ENCODE assay signal across 13 cellular contexts in genomic region chr6:141321486-141322347, GRCh38.
A peak's percentile ranks its signal among the peaks of the same experiment; 100 is the strongest.
DNase-seq lines count a peak whose midpoint lies in the region; ATAC-seq and TF ChIP-seq lines count a peak whose summit lies in the region.
"Had no signal": no experiment of that assay in that cellular context is flagged by ENCODE, and none has a peak within 500 bp of the region (broad histone marks: within the 10 kb centered on the region; RNA-seq: fewer than 3 reads in every experiment).

No MANE protein-coding gene starts in this region.

- no peaks in the 10 kb centered on the region for H3K9me3 ChIP-seq in left ventricle myocardium inferior (replicated peaks)
- no peaks in the 10 kb centered on the region for H3K9me3 ChIP-seq in esophagus squamous epithelium
- H3K9me3 ChIP-seq: Peyer's patch, sigmoid colon had no signal

- intact Hi-C loops in Right ventricle myocardium superior (cut with DNase I) = no loop called here
- intact Hi-C loops in left ventricle myocardium inferior (cut with micrococcal nuclease) = no loop called here
- intact Hi-C loops in esophagus squamous epithelium (cut with DNase I) = no loop called here

- CTCF ChIA-PET in WTC11 (lab: Charles Lee) = no interaction called here
- CTCF ChIA-PET in activated CD4-positive, alpha-beta memory T cell treated with anti-CD3 and anti-CD28 coated beads, Interleukin-2, amount 10 ng/mL, durations not matched to agents 7 days and 5 days (lab: Charles Lee) = no interaction called here

- WGBS in esophagus squamous epithelium, 2 donors = 64 to 75% methylated on average over 5 of the region's 5 CpGs

- H3K36me3 ChIP-seq in left ventricle myocardium inferior (no peaks in the 10 kb centered on the region), esophagus squamous epithelium (no peaks in the 10 kb centered on the region)
- H3K36me3 ChIP-seq: Peyer's patch, sigmoid colon had no signal

- H3K27me3 Mint-ChIP-seq in WTC11 (ENCODE audit: low read depth) = no peaks in the 10 kb centered on the region
- H3K27me3 Mint-ChIP-seq in activated CD4-positive, alpha-beta memory T cell treated with anti-CD3 and anti-CD28 coated beads, Interleukin-2, amount 10 ng/mL, durations not matched to agents 7 days and 5 days = peaks cover 2% of the 10 kb centered on the region

- peaks cover 9% of the 10 kb centered on the region for H3K4me1 ChIP-seq in left ventricle myocardium inferior
- no peaks in the 10 kb centered on the region for H3K4me1 ChIP-seq in esophagus squamous epithelium
- H3K4me1 ChIP-seq: Peyer's patch, sigmoid colon had no signal

- peak; percentile 75 for ATAC-seq in Right ventricle myocardium superior (ENCODE audit: poor library complexity)
- ATAC-seq in WTC11 = no peak; the same call in 1 of the 2 replicates
- no peak for ATAC-seq in HG03520 (IDR thresholded peaks at IDR 0.05; ENCODE audit: unreplicated experiment)

- H3K4me3 Mint-ChIP-seq in WTC11 = no peak overlapping the region
- H3K4me3 Mint-ChIP-seq in activated CD4-positive, alpha-beta memory T cell treated with anti-CD3 and anti-CD28 coated beads, Interleukin-2, amount 10 ng/mL, durations not matched to agents 7 days and 5 days = no peak overlapping the region
- H3K4me3 Mint-ChIP-seq: endodermal cell had no signal

- POLR2A ChIA-PET in WTC11 (lab: Charles Lee) = no interaction called here
- POLR2A ChIA-PET in activated CD4-positive, alpha-beta memory T cell treated with anti-CD3 and anti-CD28 coated beads, Interleukin-2, amount 10 ng/mL, durations not matched to agents 7 days and 5 days (lab: Charles Lee) = no interaction called here

- H3K27me3 ChIP-seq in left ventricle myocardium inferior (ENCODE audit: low read depth) (no peaks in the 10 kb centered on the region), esophagus squamous epithelium (no peaks in the 10 kb centered on the region)
- H3K27me3 ChIP-seq: Peyer's patch, sigmoid colon had no signal

- H3K27ac ChIP-seq in left ventricle myocardium inferior (replicated peaks) (no peak overlapping the region), esophagus squamous epithelium (no peak overlapping the region)
- H3K27ac ChIP-seq: Peyer's patch, sigmoid colon had no signal

- no peaks in the 10 kb centered on the region for H3K4me1 Mint-ChIP-seq in WTC11
- peaks cover 7% of the 10 kb centered on the region for H3K4me1 Mint-ChIP-seq in activated CD4-positive, alpha-beta memory T cell treated with anti-CD3 and anti-CD28 coated beads, Interleukin-2, amount 10 ng/mL, durations not matched to agents 7 days and 5 days
- H3K4me1 Mint-ChIP-seq: endodermal cell had no signal

- TF ChIP-seq CTCF in left ventricle myocardium inferior (IDR thresholded peaks at IDR 0.05; ENCODE audit: borderline replicate concordance) (no peak), WTC11 (IDR thresholded peaks at IDR 0.05) (no peak), esophagus squamous epithelium (IDR thresholded peaks at IDR 0.05) (no peak)

- no peak for TF ChIP-seq POLR2A in esophagus squamous epithelium (IDR thresholded peaks at IDR 0.05)

- H3K4me3 ChIP-seq in left ventricle myocardium inferior (no peak overlapping the region), esophagus squamous epithelium (no peak overlapping the region)
- H3K4me3 ChIP-seq: Peyer's patch, sigmoid colon had no signal

- DNase-seq in Right ventricle myocardium superior (no peak), left ventricle myocardium inferior (no peak), WTC11 (ENCODE audit: low spot score) (no peak), hepatic stellate cell (ENCODE audit: low spot score) (peak; percentile 0), esophagus squamous epithelium (lab: John Stamatoyannopoulos, UW) (no peak), dedifferentiated amniotic fluid mesenchymal stem cell (ENCODE audit: extremely low spot score) (no peak)
- DNase-seq in activated CD4-positive, alpha-beta memory T cell treated with anti-CD3 and anti-CD28 coated beads, Interleukin-2, amount 10 ng/mL, durations not matched to agents 7 days and 5 days = no peak
- DNase-seq: ACHN, endodermal cell, NCI-H2081, Peyer's patch, sigmoid colon had no signal

- no peak overlapping the region for H3K27ac Mint-ChIP-seq in WTC11
- H3K27ac Mint-ChIP-seq in activated CD4-positive, alpha-beta memory T cell treated with anti-CD3 and anti-CD28 coated beads, Interleukin-2, amount 10 ng/mL, durations not matched to agents 7 days and 5 days = no peak overlapping the region
- H3K27ac Mint-ChIP-seq: endodermal cell had no signal

- H3K9me3 Mint-ChIP-seq in WTC11 = peaks cover under 1% of the 10 kb centered on the region; the same call in 1 of the 2 replicates
- H3K9me3 Mint-ChIP-seq in activated CD4-positive, alpha-beta memory T cell treated with anti-CD3 and anti-CD28 coated beads, Interleukin-2, amount 10 ng/mL, durations not matched to agents 7 days and 5 days = no peaks in the 10 kb centered on the region
- H3K9me3 Mint-ChIP-seq: endodermal cell had no signal

- H3K36me3 Mint-ChIP-seq in WTC11 = no peaks in the 10 kb centered on the region
- H3K36me3 Mint-ChIP-seq in activated CD4-positive, alpha-beta memory T cell treated with anti-CD3 and anti-CD28 coated beads, Interleukin-2, amount 10 ng/mL, durations not matched to agents 7 days and 5 days (ENCODE audit: low read depth) = no peaks in the 10 kb centered on the region

TF ChIP-seq in WTC11, 78 proteins besides CTCF, POLR2A, EP300 and RAD21 (continues in another document):
- TF ChIP-seq MAX (CRISPR knock-in tag; IDR thresholded peaks at IDR 0.05) (no peak), GABPB1 (CRISPR knock-in tag; IDR thresholded peaks at IDR 0.05) (peak; percentile 56; the same call in 1 of the 2 replicates), SP1 (CRISPR knock-in tag; conservative IDR thresholded peaks at IDR 0.05) (no peak), AR (CRISPR knock-in tag; IDR thresholded peaks at IDR 0.05) (no peak), ZNF671 (CRISPR knock-in tag; IDR thresholded peaks at IDR 0.05) (no peak), FOXK1 (CRISPR knock-in tag; IDR thresholded peaks at IDR 0.05) (no peak), ZBTB21 (CRISPR knock-in tag; IDR thresholded peaks at IDR 0.05; ENCODE audit: borderline replicate concordance) (no peak), HMGXB4 (CRISPR knock-in tag; IDR thresholded peaks at IDR 0.05) (no peak)
